Comparison of ENCODE assay signal across 8 cellular contexts in the genomic region with DNA sequence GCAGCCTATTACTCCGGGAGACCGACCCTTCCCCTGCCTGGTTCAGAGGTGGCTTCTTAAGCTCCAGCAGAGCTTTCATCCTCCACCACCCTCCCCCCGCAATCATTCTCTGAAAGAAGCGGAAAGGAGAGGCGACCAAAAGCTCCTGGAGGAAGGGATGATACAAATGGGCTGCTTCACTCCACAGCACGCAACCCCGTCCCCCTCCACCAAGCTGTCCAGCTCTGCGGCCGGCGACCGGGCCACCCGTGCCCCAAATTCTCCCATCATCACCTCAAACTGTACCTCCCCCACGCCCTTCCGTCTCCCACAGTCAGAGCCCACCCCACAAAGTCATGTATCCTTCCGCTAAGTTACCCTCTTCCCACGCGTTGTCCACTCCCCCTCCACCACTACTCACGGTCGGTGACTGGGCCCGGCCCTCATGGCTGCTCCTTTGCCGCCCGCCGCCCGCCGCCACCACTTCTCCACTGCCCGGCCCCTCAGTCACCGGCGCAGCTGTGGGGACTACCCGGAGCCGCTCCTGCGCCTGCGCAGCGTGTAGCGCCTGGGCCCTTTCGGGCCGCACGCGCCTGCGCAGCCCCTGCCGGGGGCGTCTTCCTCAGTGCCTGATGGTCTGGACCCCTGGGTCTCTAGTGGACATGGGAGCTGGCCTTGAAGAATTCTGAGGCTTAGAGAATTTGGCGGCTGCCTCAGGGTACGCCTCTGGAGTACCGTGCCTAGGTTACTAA. TPM values are rescaled to one million over a fixed set of nuclear protein-coding genes. Genes with fewer than 3 reads are reported as not detected.
DNase-seq lines count a peak whose midpoint lies in the region; ATAC-seq and TF ChIP-seq lines count a peak whose summit lies in the region.

A gene with protein sequence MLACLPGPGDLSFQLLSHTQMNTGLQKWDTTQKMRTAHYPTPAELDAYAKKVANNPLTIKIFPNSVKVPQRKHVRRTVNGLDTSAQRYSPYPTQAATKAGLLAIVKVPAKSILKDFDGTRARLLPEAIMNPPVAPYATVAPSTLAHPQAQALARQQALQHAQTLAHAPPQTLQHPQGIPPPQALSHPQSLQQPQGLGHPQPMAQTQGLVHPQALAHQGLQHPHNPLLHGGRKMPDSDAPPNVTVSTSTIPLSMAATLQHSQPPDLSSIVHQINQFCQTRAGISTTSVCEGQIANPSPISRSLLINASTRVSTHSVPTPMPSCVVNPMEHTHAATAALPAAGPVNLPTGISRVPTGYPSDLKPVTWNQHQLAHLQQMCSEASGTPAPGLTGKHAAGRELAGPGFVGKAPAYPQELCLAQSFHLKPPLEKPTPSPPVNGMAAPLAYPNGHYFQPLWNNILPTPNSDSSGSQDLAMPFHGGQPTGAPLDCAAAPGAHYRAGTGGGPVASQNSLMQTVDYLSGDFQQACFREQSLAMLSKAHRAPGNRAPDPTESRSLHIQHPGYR (minus strand): TSS at position 509 of the 731 bp plus-strand sequence. CDS start 76,123 bp downstream, outside the sequence.

- intact Hi-C loops in adrenal gland (cut with DNase I) (loop anchor here in 1 of 2 donors (10.0 kb wide), 1 partner anchor 88 kb away; no protein-coding TSS in a partner anchor), heart right ventricle (cut with DNase I) (loop anchor here in 4 of 10 donors (5.0 to 10.0 kb wide), 3 partner anchors 78 to 102 kb away; no protein-coding TSS in a partner anchor), posterior cingulate gyrus (cut with DNase I) (loop anchor here (5.0 kb wide), 1 partner anchor 80 kb away; no protein-coding TSS in a partner anchor)

- H3K4me3 Mint-ChIP-seq in type B pancreatic cell = peak within 1 kb of the TSS; percentile 99

- peak within 1 kb of the TSS in 3 of 5 donors; percentile 21 to 86 (median 69) for H3K27ac ChIP-seq in adrenal gland
- H3K27ac ChIP-seq in heart right ventricle = peak within 1 kb of the TSS; percentile 57 to 91 (median 86)

- no peaks in the 10 kb centered on the region for H3K9me3 ChIP-seq in adrenal gland (replicated peaks in 1 of 3)
- no peaks in the 10 kb centered on the region for H3K9me3 ChIP-seq in heart right ventricle

- TF ChIP-seq CTCF in GM06990 (IDR thresholded peaks at IDR 0.05; ENCODE audit: insufficient read depth, low read length, poor library complexity, severe bottlenecking) (no peak), adrenal gland (IDR thresholded peaks at IDR 0.05) (peak in 1 of 6 experiments; percentile 7), heart right ventricle (IDR thresholded peaks at IDR 0.05) (peak in 1 of 9 donors; percentile 19), type B pancreatic cell (conservative IDR thresholded peaks at IDR 0.05) (no peak)

- no peaks in the 10 kb centered on the region for H3K9me3 Mint-ChIP-seq in type B pancreatic cell

- DNase-seq in GM06990 (ENCODE audit: extremely low read depth, insufficient read length) (peak; percentile 92), NCI-H1417 treated with DMSO at 0.1 percent for 48 hours (lab: John Stamatoyannopoulos, UW) (peak; percentile 16), T-helper 1 cell (peak; percentile 70 to 89 (median 78)), adrenal gland (peak; percentile 75 to 83 (median 80)), heart right ventricle (peak; percentile 83 to 89), posterior cingulate gyrus (peak; percentile 72 to 98 (median 82)), type B pancreatic cell (ENCODE audit: extremely low spot score, unreplicated experiment) (peak; percentile 94)

- TF ChIP-seq POLR2A in adrenal gland (IDR thresholded peaks at IDR 0.05) = peak; percentile 52 to 77

- H3K36me3 ChIP-seq in GM06990 (ENCODE audit: control insufficient read depth, insufficient read depth, low read length) = no peaks in the 10 kb centered on the region
- H3K36me3 ChIP-seq in adrenal gland (replicated peaks in 1 of 2) = no peaks in the 10 kb centered on the region
- peaks cover 0 to 8% (median 0%) of the 10 kb centered on the region in 9 donors for H3K36me3 ChIP-seq in heart right ventricle

- H3K4me1 Mint-ChIP-seq in type B pancreatic cell (ENCODE audit: unreplicated experiment) = peaks cover 16% of the 10 kb centered on the region

- H3K4me1 ChIP-seq in adrenal gland (replicated peaks in 1 of 2) = peaks cover 5 to 10% of the 10 kb centered on the region in 2 donors
- peaks cover 0 to 33% (median 15%) of the 10 kb centered on the region in 9 donors for H3K4me1 ChIP-seq in heart right ventricle

- 0 to 2% (median 1%) methylated on average over 19 to 44 of the region's 44 CpGs for WGBS in adrenal gland, 4 donors
- 0% methylated on average over 44 of the region's 44 CpGs for WGBS in heart right ventricle, 2 donors

- peak within 1 kb of the TSS; percentile 88 for H3K27ac Mint-ChIP-seq in type B pancreatic cell

- H3K4me3 ChIP-seq in GM06990 (replicated peaks; ENCODE audit: low read depth, low read length) (peak within 1 kb of the TSS; percentile 99), adrenal gland (peak within 1 kb of the TSS; percentile 21 to 89 (median 56)), heart right ventricle (peak within 1 kb of the TSS; percentile 72 to 96 (median 82))

- ATAC-seq in HG02623 (IDR thresholded peaks at IDR 0.05; ENCODE audit: unreplicated experiment) = peak; percentile 82
- peak; percentile 99 to 100 (median 100) for ATAC-seq in heart right ventricle

- no peaks in the 10 kb centered on the region for H3K36me3 Mint-ChIP-seq in type B pancreatic cell

- H3K27me3 ChIP-seq in GM06990 (replicated peaks; ENCODE audit: control insufficient read depth, insufficient read depth, low read length) (no peaks in the 10 kb centered on the region), adrenal gland (no peaks in the 10 kb centered on the region), heart right ventricle (no peaks in the 10 kb centered on the region)

- H3K27me3 Mint-ChIP-seq in type B pancreatic cell = no peaks in the 10 kb centered on the region

RNA-seq across cellular contexts. Expression of the gene that starts here (rescaled TPM):
- total RNA-seq in adrenal gland = 10 to 100 TPM in 6 of 8 donors, 1 to 10 TPM in 2; 5.5 to 18.3 (median 15.6) TPM
- 10 to 100 TPM in 2 of 3 donors, 1 to 10 TPM in 1; 4.9 to 16.4 (median 10.6) TPM for polyA plus RNA-seq in adrenal gland
- total RNA-seq in heart right ventricle = 10 to 100 TPM; 13.2 to 19.4 (median 16.0) TPM
- 10 to 100 TPM in 1 of 2 donors, 1 to 10 TPM in 1; 8.7 to 13.2 TPM for polyA plus RNA-seq in heart right ventricle
- total RNA-seq in type B pancreatic cell (ENCODE audit: low replicate concordance) = 28.7 and 38.8 TPM in 2 replicates

Comparison
In these comparisons a context has a peak if more than half of its experiments do, and no peak if none do; other contexts are left out.
1. Peak in every context shown above with its lines: DNase-seq, ATAC-seq, H3K4me3 ChIP-seq and H3K27ac ChIP-seq.
2. DNase-seq: peak in every context shown above with its lines; median percentile 94 in type B pancreatic cell; 92 in GM06990; 86 in heart right ventricle; 82 in posterior cingulate gyrus; 80 in adrenal gland; 78 in T-helper 1 cell; 16 in NCI-H1417 treated with DMSO at 0.1 percent for 48 hours.